ENCODE assay signal across 1 cellular context in genomic region chr1:32179443-32180185, GRCh38.
TF ChIP-seq lines count a peak whose summit lies in the region.

TXLNA (plus strand) TSS chr1:32179675; CDS start chr1:32180346, 671 bp downstream.

TF ChIP-seq in K562, 482 proteins besides CTCF, POLR2A, EP300 and RAD21 (continued from another document and continues in another):
- TF ChIP-seq ZBTB40 (IDR thresholded peaks at IDR 0.05): peak; percentile 81
- no peak for TF ChIP-seq ZBTB40 (CRISPR knock-in tag; IDR thresholded peaks at IDR 0.05)
- TF ChIP-seq SNIP1 (IDR thresholded peaks at IDR 0.05; ENCODE audit: low read depth): no peak
- no peak for TF ChIP-seq POU5F1 (IDR thresholded peaks at IDR 0.05; ENCODE audit: borderline replicate concordance, low read depth, low read length, partially characterized antibody)
- peak; percentile 90 for TF ChIP-seq CCNT2 (IDR thresholded peaks at IDR 0.05; ENCODE audit: borderline replicate concordance, extremely low read depth, insufficient read length, low read depth, low read length)
- TF ChIP-seq, protein P1, sequence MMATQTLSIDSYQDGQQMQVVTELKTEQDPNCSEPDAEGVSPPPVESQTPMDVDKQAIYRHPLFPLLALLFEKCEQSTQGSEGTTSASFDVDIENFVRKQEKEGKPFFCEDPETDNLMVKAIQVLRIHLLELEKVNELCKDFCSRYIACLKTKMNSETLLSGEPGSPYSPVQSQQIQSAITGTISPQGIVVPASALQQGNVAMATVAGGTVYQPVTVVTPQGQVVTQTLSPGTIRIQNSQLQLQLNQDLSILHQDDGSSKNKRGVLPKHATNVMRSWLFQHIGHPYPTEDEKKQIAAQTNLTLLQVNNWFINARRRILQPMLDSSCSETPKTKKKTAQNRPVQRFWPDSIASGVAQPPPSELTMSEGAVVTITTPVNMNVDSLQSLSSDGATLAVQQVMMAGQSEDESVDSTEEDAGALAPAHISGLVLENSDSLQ (IDR thresholded peaks at IDR 0.05): peak; percentile 92
- no peak for TF ChIP-seq ZNF354B (CRISPR knock-in tag; IDR thresholded peaks at IDR 0.05)
- no peak for TF ChIP-seq DIDO1 (tag; IDR thresholded peaks at IDR 0.05; ENCODE audit: low read depth)
- peak; percentile 48; the same call in 1 of the 2 replicates for TF ChIP-seq ILF3 (IDR thresholded peaks at IDR 0.05; ENCODE audit: borderline replicate concordance)
- TF ChIP-seq, protein P2, sequence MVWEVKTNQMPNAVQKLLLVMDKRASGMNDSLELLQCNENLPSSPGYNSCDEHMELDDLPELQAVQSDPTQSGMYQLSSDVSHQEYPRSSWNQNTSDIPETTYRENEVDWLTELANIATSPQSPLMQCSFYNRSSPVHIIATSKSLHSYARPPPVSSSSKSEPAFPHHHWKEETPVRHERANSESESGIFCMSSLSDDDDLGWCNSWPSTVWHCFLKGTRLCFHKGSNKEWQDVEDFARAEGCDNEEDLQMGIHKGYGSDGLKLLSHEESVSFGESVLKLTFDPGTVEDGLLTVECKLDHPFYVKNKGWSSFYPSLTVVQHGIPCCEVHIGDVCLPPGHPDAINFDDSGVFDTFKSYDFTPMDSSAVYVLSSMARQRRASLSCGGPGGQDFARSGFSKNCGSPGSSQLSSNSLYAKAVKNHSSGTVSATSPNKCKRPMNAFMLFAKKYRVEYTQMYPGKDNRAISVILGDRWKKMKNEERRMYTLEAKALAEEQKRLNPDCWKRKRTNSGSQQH (CRISPR knock-in tag; IDR thresholded peaks at IDR 0.05): 0 out of 2 replicates have a peak, but pooled peaks have one; percentile 8
- TF ChIP-seq SMARCA5 (IDR thresholded peaks at IDR 0.05): no peak
- no peak for TF ChIP-seq RBM14 (IDR thresholded peaks at IDR 0.05; ENCODE audit: borderline replicate concordance, insufficient read depth, low read depth, low read length)
- TF ChIP-seq UBTF (IDR thresholded peaks at IDR 0.05; ENCODE audit: borderline replicate concordance in 1 of 2, low read depth in 2 of 2, low read length in 2 of 2): no peak
- 0 out of 2 replicates have a peak, but pooled peaks have one; percentile 66 for TF ChIP-seq NR2F6 (CRISPR knock-in tag; IDR thresholded peaks at IDR 0.05)
- no peak for TF ChIP-seq ETV6 (IDR thresholded peaks at IDR 0.05; ENCODE audit: borderline replicate concordance in 1 of 2, low read depth in 2 of 2, low read length in 1 of 2)
- 0 out of 2 replicates have a peak, but pooled peaks have one; percentile 57 for TF ChIP-seq ETV6 (CRISPR knock-in tag; IDR thresholded peaks at IDR 0.05; ENCODE audit: borderline replicate concordance)
- TF ChIP-seq ESRRA (IDR thresholded peaks at IDR 0.05; ENCODE audit: borderline replicate concordance, low read depth): peak; percentile 45; the same call in 1 of the 2 replicates
- no peak for TF ChIP-seq SREBF2 (CRISPR knock-in tag; IDR thresholded peaks at IDR 0.05)
- TF ChIP-seq, protein P3, sequence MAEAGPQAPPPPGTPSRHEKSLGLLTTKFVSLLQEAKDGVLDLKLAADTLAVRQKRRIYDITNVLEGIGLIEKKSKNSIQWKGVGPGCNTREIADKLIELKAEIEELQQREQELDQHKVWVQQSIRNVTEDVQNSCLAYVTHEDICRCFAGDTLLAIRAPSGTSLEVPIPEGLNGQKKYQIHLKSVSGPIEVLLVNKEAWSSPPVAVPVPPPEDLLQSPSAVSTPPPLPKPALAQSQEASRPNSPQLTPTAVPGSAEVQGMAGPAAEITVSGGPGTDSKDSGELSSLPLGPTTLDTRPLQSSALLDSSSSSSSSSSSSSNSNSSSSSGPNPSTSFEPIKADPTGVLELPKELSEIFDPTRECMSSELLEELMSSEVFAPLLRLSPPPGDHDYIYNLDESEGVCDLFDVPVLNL (CRISPR knock-in tag; IDR thresholded peaks at IDR 0.05; ENCODE audit: low read depth): no peak
- no peak for TF ChIP-seq ZNF217 (CRISPR knock-in tag; IDR thresholded peaks at IDR 0.05)
- peak; percentile 24 to 84; a peak in 1 of 4 replicates for TF ChIP-seq SIN3A (IDR thresholded peaks at IDR 0.05; ENCODE audit: borderline replicate concordance in 2 of 2, control insufficient read depth in 1 of 2, low read depth in 2 of 2, low read length in 2 of 2)
- TF ChIP-seq ETV5 (CRISPR knock-in tag; IDR thresholded peaks at IDR 0.05; ENCODE audit: low read depth): peak; percentile 90
- TF ChIP-seq, protein P4, sequence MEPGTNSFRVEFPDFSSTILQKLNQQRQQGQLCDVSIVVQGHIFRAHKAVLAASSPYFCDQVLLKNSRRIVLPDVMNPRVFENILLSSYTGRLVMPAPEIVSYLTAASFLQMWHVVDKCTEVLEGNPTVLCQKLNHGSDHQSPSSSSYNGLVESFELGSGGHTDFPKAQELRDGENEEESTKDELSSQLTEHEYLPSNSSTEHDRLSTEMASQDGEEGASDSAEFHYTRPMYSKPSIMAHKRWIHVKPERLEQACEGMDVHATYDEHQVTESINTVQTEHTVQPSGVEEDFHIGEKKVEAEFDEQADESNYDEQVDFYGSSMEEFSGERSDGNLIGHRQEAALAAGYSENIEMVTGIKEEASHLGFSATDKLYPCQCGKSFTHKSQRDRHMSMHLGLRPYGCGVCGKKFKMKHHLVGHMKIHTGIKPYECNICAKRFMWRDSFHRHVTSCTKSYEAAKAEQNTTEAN (CRISPR knock-in tag; IDR thresholded peaks at IDR 0.05): no peak
- TF ChIP-seq, protein P5, sequence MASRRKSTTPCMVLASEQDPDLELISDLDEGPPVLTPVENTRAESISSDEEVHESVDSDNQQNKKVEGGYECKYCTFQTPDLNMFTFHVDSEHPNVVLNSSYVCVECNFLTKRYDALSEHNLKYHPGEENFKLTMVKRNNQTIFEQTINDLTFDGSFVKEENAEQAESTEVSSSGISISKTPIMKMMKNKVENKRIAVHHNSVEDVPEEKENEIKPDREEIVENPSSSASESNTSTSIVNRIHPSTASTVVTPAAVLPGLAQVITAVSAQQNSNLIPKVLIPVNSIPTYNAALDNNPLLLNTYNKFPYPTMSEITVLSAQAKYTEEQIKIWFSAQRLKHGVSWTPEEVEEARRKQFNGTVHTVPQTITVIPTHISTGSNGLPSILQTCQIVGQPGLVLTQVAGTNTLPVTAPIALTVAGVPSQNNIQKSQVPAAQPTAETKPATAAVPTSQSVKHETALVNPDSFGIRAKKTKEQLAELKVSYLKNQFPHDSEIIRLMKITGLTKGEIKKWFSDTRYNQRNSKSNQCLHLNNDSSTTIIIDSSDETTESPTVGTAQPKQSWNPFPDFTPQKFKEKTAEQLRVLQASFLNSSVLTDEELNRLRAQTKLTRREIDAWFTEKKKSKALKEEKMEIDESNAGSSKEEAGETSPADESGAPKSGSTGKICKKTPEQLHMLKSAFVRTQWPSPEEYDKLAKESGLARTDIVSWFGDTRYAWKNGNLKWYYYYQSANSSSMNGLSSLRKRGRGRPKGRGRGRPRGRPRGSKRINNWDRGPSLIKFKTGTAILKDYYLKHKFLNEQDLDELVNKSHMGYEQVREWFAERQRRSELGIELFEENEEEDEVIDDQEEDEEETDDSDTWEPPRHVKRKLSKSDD (conservative IDR thresholded peaks at IDR 0.05; ENCODE audit: low read length): no peak
- no peak for TF ChIP-seq YBX1 (IDR thresholded peaks at IDR 0.05)
- TF ChIP-seq NR2C2 (CRISPR knock-in tag; IDR thresholded peaks at IDR 0.05): peak; percentile 80; the same call in 1 of the 2 replicates
- TF ChIP-seq NR2C2 (tag; IDR thresholded peaks at IDR 0.05): peak; percentile 93
- no peak for TF ChIP-seq ZNF785 (CRISPR knock-in tag; IDR thresholded peaks at IDR 0.05)
- no peak; the same call in 1 of the 2 replicates for TF ChIP-seq ZNF77 (CRISPR knock-in tag; IDR thresholded peaks at IDR 0.05)
- TF ChIP-seq, protein P6, sequence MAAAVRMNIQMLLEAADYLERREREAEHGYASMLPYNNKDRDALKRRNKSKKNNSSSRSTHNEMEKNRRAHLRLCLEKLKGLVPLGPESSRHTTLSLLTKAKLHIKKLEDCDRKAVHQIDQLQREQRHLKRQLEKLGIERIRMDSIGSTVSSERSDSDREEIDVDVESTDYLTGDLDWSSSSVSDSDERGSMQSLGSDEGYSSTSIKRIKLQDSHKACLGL (CRISPR knock-in tag; IDR thresholded peaks at IDR 0.05; ENCODE audit: borderline replicate concordance, poor library complexity, severe bottlenecking): peak; percentile 82
- peak; percentile 24 for TF ChIP-seq SMAD1 (IDR thresholded peaks at IDR 0.05; ENCODE audit: low read depth, low read length, partially characterized antibody)
- peak; percentile 89 for TF ChIP-seq U2AF1 (optimal IDR thresholded peaks at IDR 0.05; ENCODE audit: low read depth, low read length)
- no peak for TF ChIP-seq ERF (CRISPR knock-in tag; IDR thresholded peaks at IDR 0.05)
- TF ChIP-seq, protein P7, sequence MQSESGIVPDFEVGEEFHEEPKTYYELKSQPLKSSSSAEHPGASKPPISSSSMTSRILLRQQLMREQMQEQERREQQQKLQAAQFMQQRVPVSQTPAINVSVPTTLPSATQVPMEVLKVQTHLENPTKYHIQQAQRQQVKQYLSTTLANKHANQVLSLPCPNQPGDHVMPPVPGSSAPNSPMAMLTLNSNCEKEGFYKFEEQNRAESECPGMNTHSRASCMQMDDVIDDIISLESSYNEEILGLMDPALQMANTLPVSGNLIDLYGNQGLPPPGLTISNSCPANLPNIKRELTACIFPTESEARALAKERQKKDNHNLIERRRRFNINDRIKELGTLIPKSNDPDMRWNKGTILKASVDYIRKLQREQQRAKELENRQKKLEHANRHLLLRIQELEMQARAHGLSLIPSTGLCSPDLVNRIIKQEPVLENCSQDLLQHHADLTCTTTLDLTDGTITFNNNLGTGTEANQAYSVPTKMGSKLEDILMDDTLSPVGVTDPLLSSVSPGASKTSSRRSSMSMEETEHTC (IDR thresholded peaks at IDR 0.05): peak; percentile 46; the same call in 1 of the 2 replicates
- TF ChIP-seq CBFA2T3 (IDR thresholded peaks at IDR 0.05): peak; percentile 27; the same call in 1 of the 2 replicates
- 0 out of 2 replicates have a peak, but pooled peaks have one; percentile 10 for TF ChIP-seq RUNX1 (IDR thresholded peaks at IDR 0.05; ENCODE audit: low read depth)
